Comparison of ENCODE assay signal across 1 cellular context in the genomic region with DNA sequence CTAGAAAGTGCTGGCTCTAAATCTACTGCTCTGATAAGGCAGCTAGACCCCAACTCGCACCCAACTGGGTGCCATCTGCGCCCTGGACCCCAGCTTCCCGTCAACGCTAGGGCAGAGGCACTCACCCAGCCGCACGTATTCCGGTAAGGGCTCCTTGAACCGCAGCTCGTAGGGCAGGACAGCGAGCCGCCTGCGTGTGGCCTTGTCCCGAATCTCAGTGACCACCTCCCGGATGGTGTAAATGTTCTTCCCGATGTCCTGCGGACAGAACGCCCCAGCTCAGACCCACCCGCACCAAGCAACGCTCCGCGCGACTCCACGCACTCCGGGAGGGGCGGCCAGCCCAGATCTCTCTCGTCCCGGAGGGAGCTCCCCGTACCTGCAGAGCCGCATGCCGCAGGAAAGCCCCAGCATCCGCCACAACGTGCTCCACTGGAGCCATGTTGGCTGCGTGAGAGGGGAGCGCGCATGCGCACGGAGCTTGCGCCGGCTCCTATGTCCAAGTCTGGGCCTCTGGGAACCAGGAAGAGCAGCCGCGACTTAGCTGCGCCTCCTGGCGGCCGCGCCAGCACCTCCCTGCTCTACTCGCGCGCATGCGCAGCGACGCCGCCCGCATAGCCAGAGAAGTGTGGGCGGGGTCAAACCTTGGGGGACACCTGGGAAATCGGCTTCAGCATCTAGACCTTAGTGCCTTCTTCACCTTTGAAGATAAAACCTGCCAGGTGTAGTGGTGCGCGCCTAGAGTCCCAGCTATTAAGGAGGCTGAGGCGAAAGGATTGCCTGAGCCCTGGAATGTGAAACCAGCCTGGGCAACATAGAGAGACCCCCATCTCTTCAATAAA.
TF ChIP-seq lines count a peak whose summit lies in the region.

A gene (minus strand): TSS at position 458 of the 842 bp plus-strand sequence. CDS start 16 bp downstream, at position 442.

TF ChIP-seq in K562, 482 proteins besides CTCF, POLR2A, EP300 and RAD21 (continued from another document and continues in another):
- TF ChIP-seq, protein P1, sequence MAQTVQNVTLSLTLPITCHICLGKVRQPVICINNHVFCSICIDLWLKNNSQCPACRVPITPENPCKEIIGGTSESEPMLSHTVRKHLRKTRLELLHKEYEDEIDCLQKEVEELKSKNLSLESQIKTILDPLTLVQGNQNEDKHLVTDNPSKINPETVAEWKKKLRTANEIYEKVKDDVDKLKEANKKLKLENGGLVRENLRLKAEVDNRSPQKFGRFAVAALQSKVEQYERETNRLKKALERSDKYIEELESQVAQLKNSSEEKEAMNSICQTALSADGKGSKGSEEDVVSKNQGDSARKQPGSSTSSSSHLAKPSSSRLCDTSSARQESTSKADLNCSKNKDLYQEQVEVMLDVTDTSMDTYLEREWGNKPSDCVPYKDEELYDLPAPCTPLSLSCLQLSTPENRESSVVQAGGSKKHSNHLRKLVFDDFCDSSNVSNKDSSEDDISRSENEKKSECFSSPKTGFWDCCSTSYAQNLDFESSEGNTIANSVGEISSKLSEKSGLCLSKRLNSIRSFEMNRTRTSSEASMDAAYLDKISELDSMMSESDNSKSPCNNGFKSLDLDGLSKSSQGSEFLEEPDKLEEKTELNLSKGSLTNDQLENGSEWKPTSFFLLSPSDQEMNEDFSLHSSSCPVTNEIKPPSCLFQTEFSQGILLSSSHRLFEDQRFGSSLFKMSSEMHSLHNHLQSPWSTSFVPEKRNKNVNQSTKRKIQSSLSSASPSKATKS (CRISPR knock-in tag; IDR thresholded peaks at IDR 0.05) = no peak
- TF ChIP-seq SMAD3 (CRISPR knock-in tag; conservative IDR thresholded peaks at IDR 0.05) = no peak
- TF ChIP-seq SMAD1 (IDR thresholded peaks at IDR 0.05; ENCODE audit: low read depth, low read length, partially characterized antibody) = peak; percentile 79
- TF ChIP-seq YY1 (IDR thresholded peaks at IDR 0.05; ENCODE audit: borderline replicate concordance in 1 of 3, control insufficient read depth in 1 of 3, extremely low read depth in 1 of 3, insufficient read depth in 3 of 3, insufficient read length in 1 of 3, insufficient replicate concordance in 2 of 3, low read depth in 1 of 3, low read length in 2 of 3) = peak; percentile 88 to 97 (median 94)
- TF ChIP-seq LCOR (CRISPR knock-in tag; IDR thresholded peaks at IDR 0.05) = no peak; the same call in 1 of the 2 replicates
- TF ChIP-seq FOXA3 (CRISPR knock-in tag; conservative IDR thresholded peaks at IDR 0.05 in 1 of 2, IDR thresholded peaks at IDR 0.05 in 1 of 2) = peak in 1 of 2 experiments; percentile 63; a peak in 1 of 4 replicates
- no peak for TF ChIP-seq PTRF (tag; IDR thresholded peaks at IDR 0.05)
- TF ChIP-seq ZNF324 (CRISPR knock-in tag; IDR thresholded peaks at IDR 0.05) = no peak
- TF ChIP-seq NFE2 (IDR thresholded peaks at IDR 0.05; ENCODE audit: low read depth) = no peak
- TF ChIP-seq SP1 (CRISPR knock-in tag; IDR thresholded peaks at IDR 0.05) = peak; percentile 83
- TF ChIP-seq STAG1 (CRISPR knock-in tag; IDR thresholded peaks at IDR 0.05; ENCODE audit: borderline replicate concordance) = peak; percentile 88; the same call in 1 of the 2 replicates
- TF ChIP-seq, protein P2, sequence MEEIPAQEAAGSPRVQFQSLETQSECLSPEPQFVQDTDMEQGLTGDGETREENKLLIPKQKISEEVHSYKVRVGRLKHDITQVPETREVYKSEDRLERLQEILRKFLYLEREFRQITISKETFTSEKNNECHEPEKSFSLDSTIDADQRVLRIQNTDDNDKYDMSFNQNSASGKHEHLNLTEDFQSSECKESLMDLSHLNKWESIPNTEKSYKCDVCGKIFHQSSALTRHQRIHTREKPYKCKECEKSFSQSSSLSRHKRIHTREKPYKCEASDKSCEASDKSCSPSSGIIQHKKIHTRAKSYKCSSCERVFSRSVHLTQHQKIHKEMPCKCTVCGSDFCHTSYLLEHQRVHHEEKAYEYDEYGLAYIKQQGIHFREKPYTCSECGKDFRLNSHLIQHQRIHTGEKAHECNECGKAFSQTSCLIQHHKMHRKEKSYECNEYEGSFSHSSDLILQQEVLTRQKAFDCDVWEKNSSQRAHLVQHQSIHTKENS (CRISPR knock-in tag; IDR thresholded peaks at IDR 0.05) = no peak
- no peak for TF ChIP-seq RFX7 (CRISPR knock-in tag; IDR thresholded peaks at IDR 0.05)
- TF ChIP-seq ZNF184 (CRISPR knock-in tag; IDR thresholded peaks at IDR 0.05) = no peak
- TF ChIP-seq DDX20 (tag; IDR thresholded peaks at IDR 0.05; ENCODE audit: low read depth) = no peak
- TF ChIP-seq ZNF347 (CRISPR knock-in tag; IDR thresholded peaks at IDR 0.05; ENCODE audit: low read depth) = no peak
- TF ChIP-seq ZNF384 (IDR thresholded peaks at IDR 0.05; ENCODE audit: low read depth, low read length) = no peak
- TF ChIP-seq, protein P3, sequence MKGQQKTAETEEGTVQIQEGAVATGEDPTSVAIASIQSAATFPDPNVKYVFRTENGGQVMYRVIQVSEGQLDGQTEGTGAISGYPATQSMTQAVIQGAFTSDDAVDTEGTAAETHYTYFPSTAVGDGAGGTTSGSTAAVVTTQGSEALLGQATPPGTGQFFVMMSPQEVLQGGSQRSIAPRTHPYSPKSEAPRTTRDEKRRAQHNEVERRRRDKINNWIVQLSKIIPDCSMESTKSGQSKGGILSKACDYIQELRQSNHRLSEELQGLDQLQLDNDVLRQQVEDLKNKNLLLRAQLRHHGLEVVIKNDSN (CRISPR knock-in tag; IDR thresholded peaks at IDR 0.05) = peak; percentile 39; the same call in 1 of the 2 replicates
- peak; percentile 54; the same call in 1 of the 2 replicates for TF ChIP-seq ESRRA (IDR thresholded peaks at IDR 0.05; ENCODE audit: borderline replicate concordance, low read depth)
- no peak for TF ChIP-seq HSF4 (CRISPR knock-in tag; IDR thresholded peaks at IDR 0.05; ENCODE audit: borderline replicate concordance)
- TF ChIP-seq HDGF (IDR thresholded peaks at IDR 0.05) = no peak
- peak; percentile 65; the same call in 1 of the 2 replicates for TF ChIP-seq POLR2H (tag; IDR thresholded peaks at IDR 0.05; ENCODE audit: low read depth)
- no peak for TF ChIP-seq XRCC4 (IDR thresholded peaks at IDR 0.05; ENCODE audit: extremely low read depth, insufficient read depth, insufficient read length)
- TF ChIP-seq RBM14 (IDR thresholded peaks at IDR 0.05; ENCODE audit: borderline replicate concordance, insufficient read depth, low read depth, low read length) = no peak
- no peak for TF ChIP-seq DACH1 (IDR thresholded peaks at IDR 0.05; ENCODE audit: partially characterized antibody)
- no peak; the same call in 1 of the 2 replicates for TF ChIP-seq ADNP (tag; IDR thresholded peaks at IDR 0.05)
- TF ChIP-seq EHMT2 (IDR thresholded peaks at IDR 0.05) = no peak
- TF ChIP-seq HMGN3 (IDR thresholded peaks at IDR 0.05; ENCODE audit: borderline replicate concordance, extremely low read depth, insufficient read length, low read depth, low read length) = no peak
- TF ChIP-seq NCOA2 (IDR thresholded peaks at IDR 0.05; ENCODE audit: partially characterized antibody in 2 of 2) = no peak
- no peak for TF ChIP-seq DIDO1 (tag; IDR thresholded peaks at IDR 0.05; ENCODE audit: low read depth)
- TF ChIP-seq DNMT1 (IDR thresholded peaks at IDR 0.05) = no peak
- TF ChIP-seq, protein P4, sequence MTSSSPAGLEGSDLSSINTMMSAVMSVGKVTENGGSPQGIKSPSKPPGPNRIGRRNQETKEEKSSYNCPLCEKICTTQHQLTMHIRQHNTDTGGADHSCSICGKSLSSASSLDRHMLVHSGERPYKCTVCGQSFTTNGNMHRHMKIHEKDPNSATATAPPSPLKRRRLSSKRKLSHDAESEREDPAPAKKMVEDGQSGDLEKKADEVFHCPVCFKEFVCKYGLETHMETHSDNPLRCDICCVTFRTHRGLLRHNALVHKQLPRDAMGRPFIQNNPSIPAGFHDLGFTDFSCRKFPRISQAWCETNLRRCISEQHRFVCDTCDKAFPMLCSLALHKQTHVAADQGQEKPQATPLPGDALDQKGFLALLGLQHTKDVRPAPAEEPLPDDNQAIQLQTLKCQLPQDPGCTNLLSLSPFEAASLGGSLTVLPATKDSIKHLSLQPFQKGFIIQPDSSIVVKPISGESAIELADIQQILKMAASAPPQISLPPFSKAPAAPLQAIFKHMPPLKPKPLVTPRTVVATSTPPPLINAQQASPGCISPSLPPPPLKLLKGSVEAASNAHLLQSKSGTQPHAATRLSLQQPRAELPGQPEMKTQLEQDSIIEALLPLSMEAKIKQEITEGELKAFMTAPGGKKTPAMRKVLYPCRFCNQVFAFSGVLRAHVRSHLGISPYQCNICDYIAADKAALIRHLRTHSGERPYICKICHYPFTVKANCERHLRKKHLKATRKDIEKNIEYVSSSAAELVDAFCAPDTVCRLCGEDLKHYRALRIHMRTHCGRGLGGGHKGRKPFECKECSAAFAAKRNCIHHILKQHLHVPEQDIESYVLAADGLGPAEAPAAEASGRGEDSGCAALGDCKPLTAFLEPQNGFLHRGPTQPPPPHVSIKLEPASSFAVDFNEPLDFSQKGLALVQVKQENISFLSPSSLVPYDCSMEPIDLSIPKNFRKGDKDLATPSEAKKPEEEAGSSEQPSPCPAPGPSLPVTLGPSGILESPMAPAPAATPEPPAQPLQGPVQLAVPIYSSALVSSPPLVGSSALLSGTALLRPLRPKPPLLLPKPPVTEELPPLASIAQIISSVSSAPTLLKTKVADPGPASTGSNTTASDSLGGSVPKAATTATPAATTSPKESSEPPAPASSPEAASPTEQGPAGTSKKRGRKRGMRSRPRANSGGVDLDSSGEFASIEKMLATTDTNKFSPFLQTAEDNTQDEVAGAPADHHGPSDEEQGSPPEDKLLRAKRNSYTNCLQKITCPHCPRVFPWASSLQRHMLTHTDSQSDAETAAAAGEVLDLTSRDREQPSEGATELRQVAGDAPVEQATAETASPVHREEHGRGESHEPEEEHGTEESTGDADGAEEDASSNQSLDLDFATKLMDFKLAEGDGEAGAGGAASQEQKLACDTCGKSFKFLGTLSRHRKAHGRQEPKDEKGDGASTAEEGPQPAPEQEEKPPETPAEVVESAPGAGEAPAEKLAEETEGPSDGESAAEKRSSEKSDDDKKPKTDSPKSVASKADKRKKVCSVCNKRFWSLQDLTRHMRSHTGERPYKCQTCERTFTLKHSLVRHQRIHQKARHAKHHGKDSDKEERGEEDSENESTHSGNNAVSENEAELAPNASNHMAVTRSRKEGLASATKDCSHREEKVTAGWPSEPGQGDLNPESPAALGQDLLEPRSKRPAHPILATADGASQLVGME (CRISPR knock-in tag; IDR thresholded peaks at IDR 0.05) = no peak
- TF ChIP-seq PTTG1 (tag; IDR thresholded peaks at IDR 0.05; ENCODE audit: low read depth) = no peak
- peak; percentile 31; the same call in 1 of the 2 replicates for TF ChIP-seq ZBTB7A (IDR thresholded peaks at IDR 0.05; ENCODE audit: borderline replicate concordance, control insufficient read depth, low read depth, low read length)
- TF ChIP-seq, protein P5, sequence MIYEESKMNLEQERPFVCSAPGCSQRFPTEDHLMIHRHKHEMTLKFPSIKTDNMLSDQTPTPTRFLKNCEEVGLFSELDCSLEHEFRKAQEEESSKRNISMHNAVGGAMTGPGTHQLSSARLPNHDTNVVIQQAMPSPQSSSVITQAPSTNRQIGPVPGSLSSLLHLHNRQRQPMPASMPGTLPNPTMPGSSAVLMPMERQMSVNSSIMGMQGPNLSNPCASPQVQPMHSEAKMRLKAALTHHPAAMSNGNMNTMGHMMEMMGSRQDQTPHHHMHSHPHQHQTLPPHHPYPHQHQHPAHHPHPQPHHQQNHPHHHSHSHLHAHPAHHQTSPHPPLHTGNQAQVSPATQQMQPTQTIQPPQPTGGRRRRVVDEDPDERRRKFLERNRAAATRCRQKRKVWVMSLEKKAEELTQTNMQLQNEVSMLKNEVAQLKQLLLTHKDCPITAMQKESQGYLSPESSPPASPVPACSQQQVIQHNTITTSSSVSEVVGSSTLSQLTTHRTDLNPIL (CRISPR knock-in tag; IDR thresholded peaks at IDR 0.05) = no peak
- peak; percentile 99 for TF ChIP-seq POLR2G (IDR thresholded peaks at IDR 0.05; ENCODE audit: low read depth, low read length)
- TF ChIP-seq, protein P6, sequence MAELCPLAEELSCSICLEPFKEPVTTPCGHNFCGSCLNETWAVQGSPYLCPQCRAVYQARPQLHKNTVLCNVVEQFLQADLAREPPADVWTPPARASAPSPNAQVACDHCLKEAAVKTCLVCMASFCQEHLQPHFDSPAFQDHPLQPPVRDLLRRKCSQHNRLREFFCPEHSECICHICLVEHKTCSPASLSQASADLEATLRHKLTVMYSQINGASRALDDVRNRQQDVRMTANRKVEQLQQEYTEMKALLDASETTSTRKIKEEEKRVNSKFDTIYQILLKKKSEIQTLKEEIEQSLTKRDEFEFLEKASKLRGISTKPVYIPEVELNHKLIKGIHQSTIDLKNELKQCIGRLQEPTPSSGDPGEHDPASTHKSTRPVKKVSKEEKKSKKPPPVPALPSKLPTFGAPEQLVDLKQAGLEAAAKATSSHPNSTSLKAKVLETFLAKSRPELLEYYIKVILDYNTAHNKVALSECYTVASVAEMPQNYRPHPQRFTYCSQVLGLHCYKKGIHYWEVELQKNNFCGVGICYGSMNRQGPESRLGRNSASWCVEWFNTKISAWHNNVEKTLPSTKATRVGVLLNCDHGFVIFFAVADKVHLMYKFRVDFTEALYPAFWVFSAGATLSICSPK (IDR thresholded peaks at IDR 0.05; ENCODE audit: borderline replicate concordance) = no peak
- TF ChIP-seq, protein P7, sequence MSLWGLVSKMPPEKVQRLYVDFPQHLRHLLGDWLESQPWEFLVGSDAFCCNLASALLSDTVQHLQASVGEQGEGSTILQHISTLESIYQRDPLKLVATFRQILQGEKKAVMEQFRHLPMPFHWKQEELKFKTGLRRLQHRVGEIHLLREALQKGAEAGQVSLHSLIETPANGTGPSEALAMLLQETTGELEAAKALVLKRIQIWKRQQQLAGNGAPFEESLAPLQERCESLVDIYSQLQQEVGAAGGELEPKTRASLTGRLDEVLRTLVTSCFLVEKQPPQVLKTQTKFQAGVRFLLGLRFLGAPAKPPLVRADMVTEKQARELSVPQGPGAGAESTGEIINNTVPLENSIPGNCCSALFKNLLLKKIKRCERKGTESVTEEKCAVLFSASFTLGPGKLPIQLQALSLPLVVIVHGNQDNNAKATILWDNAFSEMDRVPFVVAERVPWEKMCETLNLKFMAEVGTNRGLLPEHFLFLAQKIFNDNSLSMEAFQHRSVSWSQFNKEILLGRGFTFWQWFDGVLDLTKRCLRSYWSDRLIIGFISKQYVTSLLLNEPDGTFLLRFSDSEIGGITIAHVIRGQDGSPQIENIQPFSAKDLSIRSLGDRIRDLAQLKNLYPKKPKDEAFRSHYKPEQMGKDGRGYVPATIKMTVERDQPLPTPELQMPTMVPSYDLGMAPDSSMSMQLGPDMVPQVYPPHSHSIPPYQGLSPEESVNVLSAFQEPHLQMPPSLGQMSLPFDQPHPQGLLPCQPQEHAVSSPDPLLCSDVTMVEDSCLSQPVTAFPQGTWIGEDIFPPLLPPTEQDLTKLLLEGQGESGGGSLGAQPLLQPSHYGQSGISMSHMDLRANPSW (CRISPR knock-in tag; IDR thresholded peaks at IDR 0.05) = no peak
- TF ChIP-seq, protein P8, sequence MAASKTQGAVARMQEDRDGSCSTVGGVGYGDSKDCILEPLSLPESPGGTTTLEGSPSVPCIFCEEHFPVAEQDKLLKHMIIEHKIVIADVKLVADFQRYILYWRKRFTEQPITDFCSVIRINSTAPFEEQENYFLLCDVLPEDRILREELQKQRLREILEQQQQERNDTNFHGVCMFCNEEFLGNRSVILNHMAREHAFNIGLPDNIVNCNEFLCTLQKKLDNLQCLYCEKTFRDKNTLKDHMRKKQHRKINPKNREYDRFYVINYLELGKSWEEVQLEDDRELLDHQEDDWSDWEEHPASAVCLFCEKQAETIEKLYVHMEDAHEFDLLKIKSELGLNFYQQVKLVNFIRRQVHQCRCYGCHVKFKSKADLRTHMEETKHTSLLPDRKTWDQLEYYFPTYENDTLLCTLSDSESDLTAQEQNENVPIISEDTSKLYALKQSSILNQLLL (CRISPR knock-in tag; IDR thresholded peaks at IDR 0.05; ENCODE audit: borderline replicate concordance) = no peak
- peak; percentile 72; the same call in 1 of the 2 replicates for TF ChIP-seq POLR2AphosphoS2 (IDR thresholded peaks at IDR 0.05; ENCODE audit: low read length)
- TF ChIP-seq BDP1 (IDR thresholded peaks at IDR 0.05; ENCODE audit: insufficient read depth, insufficient read length) = no peak
- peak; percentile 90 for TF ChIP-seq ELF2 (CRISPR knock-in tag; IDR thresholded peaks at IDR 0.05)
